Comparison of ENCODE assay signal across 8 cellular contexts in genomic region chr16:84738255-84739038, GRCh38. TPM values are rescaled to one million over a fixed set of nuclear protein-coding genes. Genes with fewer than 3 reads are reported as not detected.
DNase-seq lines count a peak whose midpoint lies in the region; ATAC-seq and TF ChIP-seq lines count a peak whose summit lies in the region.

No MANE protein-coding gene starts in this region.

- POLR2A ChIA-PET in HEK293T (lab: Yijun Ruan, JAX): interaction anchor here (0.8 kb wide), 1 partner anchor 272 kb away, joined by 3 read pairs; the partner anchor contains the start of gene ZDHHC7

- H3K27me3 Mint-ChIP-seq in brain: no peaks in the 10 kb centered on the region

- CTCF ChIA-PET in HEK293T (lab: Yijun Ruan, JAX): interaction anchor here (0.6 to 5.0 kb wide), 24 partner anchors 9 to 233 kb away, joined by 3 to 40 read pairs (median 4); no protein-coding TSS in a partner anchor

- peaks cover 95% of the 10 kb centered on the region for H3K4me1 Mint-ChIP-seq in brain

- H3K36me3 Mint-ChIP-seq in brain: peaks cover 10% of the 10 kb centered on the region

- H3K9me3 Mint-ChIP-seq in brain: no peaks in the 10 kb centered on the region

- ATAC-seq in GM21367 (IDR thresholded peaks at IDR 0.05; ENCODE audit: unreplicated experiment): no peak

- H3K4me3 Mint-ChIP-seq in brain: peak overlapping the region in 1 of 5 experiments; percentile 12

- TF ChIP-seq CTCF in brain (conservative IDR thresholded peaks at IDR 0.05): peak; percentile 81 to 86

- DNase-seq in GM03348 (ENCODE audit: low spot score) (peak; percentile 73), HEK293T (ENCODE audit: extremely low spot score) (peak; percentile 72), NCI-H1694 (lab: John Stamatoyannopoulos, UW) (peak; percentile 80), UCSD-AML1 (lab: John Stamatoyannopoulos, UW; ENCODE audit: unreplicated experiment) (peak; percentile 77), iPS DF 4.7 (ENCODE audit: extremely low read depth, low spot score) (peak; percentile 76)
- DNase-seq in stimulated activated CD4-positive, alpha-beta T cell treated with anti-CD3 and anti-CD28 coated beads, Interleukin-12 subunit alpha, Interleukin-12 subunit beta, amount 100 ng/mL, for 4 hours: peak; percentile 67

- peak overlapping the region in 4 of 5 experiments; percentile 38 to 81 (median 68) for H3K27ac Mint-ChIP-seq in brain

TF ChIP-seq in HEK293T, 16 proteins besides CTCF, POLR2A, EP300 and RAD21:
- TF ChIP-seq L3MBTL2 (conservative IDR thresholded peaks at IDR 0.05) (no peak), PKNOX1 (IDR thresholded peaks at IDR 0.05) (peak; percentile 78)
TF ChIP-seq in HEK293T: peak in this region for 1.

RNA-seq across cellular contexts. Expression of gene USP10, which starts 38.6 kb away (rescaled TPM):
- polyA plus RNA-seq in brain (ENCODE audit: insufficient read depth, low read depth, low replicate concordance): 63.6 TPM
